4 cellular contexts compared by ENCODE assay signal in genomic region chr6:139832906-139833305, GRCh38.
"Had no signal": no experiment of that assay in that cellular context is flagged by ENCODE, and none has a peak within 500 bp of the region (broad histone marks: within the 10 kb centered on the region; RNA-seq: fewer than 3 reads in every experiment).

No MANE protein-coding gene starts in this region.

- H3K4me3 Mint-ChIP-seq: H9, IgD-negative memory B cell had no signal

- H3K27ac Mint-ChIP-seq: H9, IgD-negative memory B cell had no signal

- H3K9me3 Mint-ChIP-seq: H9 had no signal

- H3K36me3 Mint-ChIP-seq: IgD-negative memory B cell had no signal

- H2AFZ ChIP-seq: GM23248 had no signal

- H3K27ac ChIP-seq: GM23248 had no signal

- H3K4me1 Mint-ChIP-seq: H9, IgD-negative memory B cell had no signal

- H3K4me3 ChIP-seq: GM23248 had no signal

- DNase-seq: GM23248, H9, HCEC 1CT had no signal
